In genomic region chr13:50123862-50124535, GRCh38 we compare ENCODE assay signal across 8 cellular contexts.
A peak's percentile ranks its signal among the peaks of the same experiment; 100 is the strongest.
DNase-seq lines count a peak whose midpoint lies in the region; ATAC-seq and TF ChIP-seq lines count a peak whose summit lies in the region.

No MANE protein-coding gene starts in this region.

- peaks cover under 1% of the 10 kb centered on the region for H3K36me3 Mint-ChIP-seq in neural crest cell (ENCODE audit: low read depth)

- TF ChIP-seq CTCF in DND-41 (IDR thresholded peaks at IDR 0.05; ENCODE audit: borderline replicate concordance, extremely low read depth, low read length, poor library complexity, severe bottlenecking) (no peak), RWPE1 (conservative IDR thresholded peaks at IDR 0.05; ENCODE audit: low read depth) (no peak), fibroblast of villous mesenchyme (IDR thresholded peaks at IDR 0.05; ENCODE audit: insufficient read depth, low read depth, low read length) (no peak), neural crest cell (conservative IDR thresholded peaks at IDR 0.05) (peak; percentile 11)

- DNase-seq in DND-41 = peak; percentile 98
- DNase-seq in KG1 (lab: John Stamatoyannopoulos, UW) = peak; percentile 78
- DNase-seq in RWPE1 (ENCODE audit: low spot score) = peak; percentile 56
- peak; percentile 63 for DNase-seq in activated gamma-delta T cell (lab: John Stamatoyannopoulos, UW)
- DNase-seq in fibroblast of villous mesenchyme (ENCODE audit: low read depth) = peak; percentile 97
- DNase-seq in neural crest cell (ENCODE audit: low read depth, low spot score) = no peak

- peaks cover 77% of the 10 kb centered on the region for H3K79me2 ChIP-seq in DND-41 (ENCODE audit: insufficient read depth, low read length)

- POLR2A ChIA-PET in RWPE1 (lab: Yijun Ruan, JAX; ENCODE audit: low non-redundant PET) = interaction anchor here (0.5 to 1.6 kb wide), 4 partner anchors 8 to 406 kb away, joined by 3 to 4 read pairs (median 4); no protein-coding TSS in a partner anchor

- peak overlapping the region; percentile 17 for H3K27ac Mint-ChIP-seq in neural crest cell (ENCODE audit: unreplicated experiment)

- H3K9me3 Mint-ChIP-seq in neural crest cell = no peaks in the 10 kb centered on the region

- ATAC-seq in DND-41 (ENCODE audit: insufficient read depth, low read depth) = peak; percentile 64
- ATAC-seq in GM21723 (IDR thresholded peaks at IDR 0.05; ENCODE audit: unreplicated experiment) = peak; percentile 67

- H3K9me3 ChIP-seq in DND-41 (ENCODE audit: insufficient read depth, low read length, severe bottlenecking) = no peaks in the 10 kb centered on the region

- H3K4me3 Mint-ChIP-seq in neural crest cell = peak overlapping the region; percentile 93

- no peaks in the 10 kb centered on the region for H3K27me3 ChIP-seq in DND-41 (ENCODE audit: insufficient read depth, low read length, poor library complexity)

- peak overlapping the region; percentile 44 to 89 for H3K4me3 ChIP-seq in DND-41 (ENCODE audit: low read depth in 1 of 2, low read length in 2 of 2)
- H3K4me3 ChIP-seq in fibroblast of villous mesenchyme (ENCODE audit: low read depth, low read length) = peak overlapping the region; percentile 91

- H3K4me2 ChIP-seq in DND-41 (ENCODE audit: insufficient read depth, low read length) = peak overlapping the region; percentile 64

- H3K9ac ChIP-seq in DND-41 (ENCODE audit: low read depth, low read length) = peak overlapping the region; percentile 99

- peaks cover 18% of the 10 kb centered on the region for H3K36me3 ChIP-seq in DND-41 (ENCODE audit: insufficient read depth, low read length)

- peak overlapping the region; percentile 40 for H2AFZ ChIP-seq in DND-41 (ENCODE audit: low read depth, low read length)

- peaks cover 27% of the 10 kb centered on the region for H4K20me1 ChIP-seq in DND-41 (ENCODE audit: insufficient read depth, low read length)

- peaks cover 62% of the 10 kb centered on the region for H3K27me3 Mint-ChIP-seq in neural crest cell (ENCODE audit: low read depth)

- CTCF ChIA-PET in RWPE1 (lab: Yijun Ruan, JAX) = interaction anchor here (0.6 to 1.3 kb wide), 2 partner anchors 407 to 499 kb away, joined by 3 to 7 read pairs; no protein-coding TSS in a partner anchor

- H3K4me1 ChIP-seq in DND-41 (ENCODE audit: insufficient read depth, low read length) = peaks cover 45% of the 10 kb centered on the region

- H3K27ac ChIP-seq in DND-41 (ENCODE audit: low read length) (peak overlapping the region; percentile 77), RWPE1 (peak overlapping the region; percentile 99), temporal lobe (ENCODE audit: low read depth, low read length) (peak overlapping the region; percentile 98)

- H3K4me1 Mint-ChIP-seq in neural crest cell = peaks cover 44% of the 10 kb centered on the region
